ENCODE assay signal across 11 cellular contexts in genomic region chr6:47741807-47742206, GRCh38. TPM values are rescaled to one million over a fixed set of nuclear protein-coding genes. Genes with fewer than 3 reads are reported as not detected.
A peak's percentile ranks its signal among the peaks of the same experiment; 100 is the strongest.
DNase-seq lines count a peak whose midpoint lies in the region; TF ChIP-seq lines count a peak whose summit lies in the region.
"Had no signal": no experiment of that assay in that cellular context is flagged by ENCODE, and none has a peak within 500 bp of the region (broad histone marks: within the 10 kb centered on the region; RNA-seq: fewer than 3 reads in every experiment).

No MANE protein-coding gene starts in this region.

- H3K4me3 Mint-ChIP-seq in activated T-helper 1 cell treated with anti-CD3 and anti-CD28 coated beads, Interleukin-12 subunit alpha, Interleukin-12 subunit beta, Interleukin-2, Interleukin-4 antibody, amounts not matched to agents 30 ng/mL and 10 ng/mL and 1 ng/mL, durations not matched to agents 14 hours and 24 hours and 36 hours = no peak overlapping the region
- H3K4me3 Mint-ChIP-seq: naive B cell had no signal

- H3K4me3 ChIP-seq in fibroblast of the aortic adventitia (ENCODE audit: low read depth, low read length) (no peak overlapping the region), coronary artery (no peak overlapping the region)

- peaks cover 10% of the 10 kb centered on the region for H3K4me1 Mint-ChIP-seq in activated T-helper 1 cell treated with anti-CD3 and anti-CD28 coated beads, Interleukin-12 subunit alpha, Interleukin-12 subunit beta, Interleukin-2, Interleukin-4 antibody, amounts not matched to agents 30 ng/mL and 10 ng/mL and 1 ng/mL, durations not matched to agents 14 hours and 24 hours and 36 hours (ENCODE audit: low read depth)
- H3K4me1 Mint-ChIP-seq: naive B cell had no signal

- intact Hi-C loops in activated T-helper 1 cell treated with anti-CD3 and anti-CD28 coated beads, Interleukin-12 subunit alpha, Interleukin-12 subunit beta, Interleukin-2, Interleukin-4 antibody, amounts not matched to agents 30 ng/mL and 10 ng/mL and 1 ng/mL, durations not matched to agents 14 hours and 24 hours and 36 hours (cut with micrococcal nuclease) = no loop called here

- H3K9me3 Mint-ChIP-seq in activated T-helper 1 cell treated with anti-CD3 and anti-CD28 coated beads, Interleukin-12 subunit alpha, Interleukin-12 subunit beta, Interleukin-2, Interleukin-4 antibody, amounts not matched to agents 30 ng/mL and 10 ng/mL and 1 ng/mL, durations not matched to agents 14 hours and 24 hours and 36 hours = no peaks in the 10 kb centered on the region

- H3K27ac ChIP-seq in coronary artery = no peak overlapping the region
- H3K27ac ChIP-seq: C4-2B had no signal

- H3K36me3 Mint-ChIP-seq in activated T-helper 1 cell treated with anti-CD3 and anti-CD28 coated beads, Interleukin-12 subunit alpha, Interleukin-12 subunit beta, Interleukin-2, Interleukin-4 antibody, amounts not matched to agents 30 ng/mL and 10 ng/mL and 1 ng/mL, durations not matched to agents 14 hours and 24 hours and 36 hours (ENCODE audit: low read depth) = no peaks in the 10 kb centered on the region
- H3K36me3 Mint-ChIP-seq: naive B cell had no signal

- DNase-seq in stimulated activated CD4-positive, alpha-beta T cell treated with anti-CD3 and anti-CD28 coated beads, Interleukin-15, amount 100 ng/mL, for 24 hours = peak; percentile 16
- DNase-seq in stimulated activated CD4-positive, alpha-beta T cell treated with anti-CD3 and anti-CD28 coated beads, Interleukin-4, amount 100 ng/mL, for 4 hours = no peak
- DNase-seq in NCI-H446 treated with DMSO at 0.1 percent for 48 hours (lab: John Stamatoyannopoulos, UW) = peak; percentile 43
- peak; percentile 56 for DNase-seq in fibroblast of the aortic adventitia (ENCODE audit: low read depth)
- DNase-seq in coronary artery (ENCODE audit: low spot score) = no peak
- no peak for DNase-seq in NCI-H510A (lab: John Stamatoyannopoulos, UW)
- no peak for DNase-seq in HuH-7.5 (ENCODE audit: low spot score)
- DNase-seq in activated T-helper 1 cell treated with anti-CD3 and anti-CD28 coated beads, Interleukin-12 subunit alpha, Interleukin-12 subunit beta, Interleukin-2, Interleukin-4 antibody, amounts not matched to agents 30 ng/mL and 10 ng/mL and 1 ng/mL, durations not matched to agents 14 hours and 24 hours and 36 hours (ENCODE audit: low spot score) = no peak
- DNase-seq: effector CD8-positive, alpha-beta T cell; naive B cell had no signal

- H3K27me3 Mint-ChIP-seq in activated T-helper 1 cell treated with anti-CD3 and anti-CD28 coated beads, Interleukin-12 subunit alpha, Interleukin-12 subunit beta, Interleukin-2, Interleukin-4 antibody, amounts not matched to agents 30 ng/mL and 10 ng/mL and 1 ng/mL, durations not matched to agents 14 hours and 24 hours and 36 hours (ENCODE audit: insufficient read depth) = peaks cover 5% of the 10 kb centered on the region

- no peak overlapping the region for H3K27ac Mint-ChIP-seq in activated T-helper 1 cell treated with anti-CD3 and anti-CD28 coated beads, Interleukin-12 subunit alpha, Interleukin-12 subunit beta, Interleukin-2, Interleukin-4 antibody, amounts not matched to agents 30 ng/mL and 10 ng/mL and 1 ng/mL, durations not matched to agents 14 hours and 24 hours and 36 hours
- H3K27ac Mint-ChIP-seq: naive B cell had no signal

- no peak for TF ChIP-seq CTCF in fibroblast of the aortic adventitia (IDR thresholded peaks at IDR 0.05; ENCODE audit: insufficient read depth, low read length)
- no peak for TF ChIP-seq CTCF in coronary artery (IDR thresholded peaks at IDR 0.05)

RNA-seq across cellular contexts. Expression of gene OPN5, which starts 40.0 kb away (rescaled TPM):
- total RNA-seq in fibroblast of the aortic adventitia (ENCODE audit: low replicate concordance) = under 0.01 TPM in 1 of 2 replicates, not detected in the other
- total RNA-seq in activated T-helper 1 cell treated with anti-CD3 and anti-CD28 coated beads, Interleukin-12 subunit alpha, Interleukin-12 subunit beta, Interleukin-2, Interleukin-4 antibody, amounts not matched to agents 30 ng/mL and 10 ng/mL and 1 ng/mL, durations not matched to agents 14 hours and 24 hours and 36 hours = not detected in 2 replicates

RNA-seq across cellular contexts. Expression of gene ADGRF4, which starts 43.4 kb away (rescaled TPM):
- 0.82 and 2.7 TPM in 2 replicates for total RNA-seq in fibroblast of the aortic adventitia (ENCODE audit: low replicate concordance)
- total RNA-seq in activated T-helper 1 cell treated with anti-CD3 and anti-CD28 coated beads, Interleukin-12 subunit alpha, Interleukin-12 subunit beta, Interleukin-2, Interleukin-4 antibody, amounts not matched to agents 30 ng/mL and 10 ng/mL and 1 ng/mL, durations not matched to agents 14 hours and 24 hours and 36 hours = not detected in 2 replicates

Comparison
In these comparisons a context has a peak if more than half of its experiments do, and no peak if none do; other contexts are left out.
1. DNase-seq: peak in stimulated activated CD4-positive, alpha-beta T cell treated with anti-CD3 and anti-CD28 coated beads, Interleukin-15, amount 100 ng/mL, for 24 hours (single experiment), NCI-H446 treated with DMSO at 0.1 percent for 48 hours (single experiment) and fibroblast of the aortic adventitia (single experiment); none in stimulated activated CD4-positive, alpha-beta T cell treated with anti-CD3 and anti-CD28 coated beads, Interleukin-4, amount 100 ng/mL, for 4 hours (0 of 2), coronary artery (single experiment), NCI-H510A (single experiment), HuH-7.5 (single experiment) and activated T-helper 1 cell treated with anti-CD3 and anti-CD28 coated beads, Interleukin-12 subunit alpha, Interleukin-12 subunit beta, Interleukin-2, Interleukin-4 antibody, amounts not matched to agents 30 ng/mL and 10 ng/mL and 1 ng/mL, durations not matched to agents 14 hours and 24 hours and 36 hours (single experiment).